Comparison of ENCODE assay signal across 2 cellular contexts in genomic region chr1:200247513-200247912, GRCh38.
TF ChIP-seq lines count a peak whose summit lies in the region.

No MANE protein-coding gene starts in this region.

TF ChIP-seq in IMR-90, 13 proteins besides CTCF, POLR2A, EP300 and RAD21:
- TF ChIP-seq FOS (IDR thresholded peaks at IDR 0.05; ENCODE audit: low read depth, low read length) = no peak
- no peak for TF ChIP-seq RCOR1 (IDR thresholded peaks at IDR 0.05; ENCODE audit: insufficient replicate concordance, low read length)
- TF ChIP-seq MXI1 (IDR thresholded peaks at IDR 0.05; ENCODE audit: borderline replicate concordance, low read depth, low read length) = no peak
- no peak for TF ChIP-seq ELK1 (IDR thresholded peaks at IDR 0.05; ENCODE audit: borderline replicate concordance, low read depth, low read length)
- no peak for TF ChIP-seq RFX5 (IDR thresholded peaks at IDR 0.05; ENCODE audit: low read depth, low read length)
- TF ChIP-seq MAZ (IDR thresholded peaks at IDR 0.05; ENCODE audit: borderline replicate concordance, low read depth, low read length) = no peak
- TF ChIP-seq, protein P1, sequence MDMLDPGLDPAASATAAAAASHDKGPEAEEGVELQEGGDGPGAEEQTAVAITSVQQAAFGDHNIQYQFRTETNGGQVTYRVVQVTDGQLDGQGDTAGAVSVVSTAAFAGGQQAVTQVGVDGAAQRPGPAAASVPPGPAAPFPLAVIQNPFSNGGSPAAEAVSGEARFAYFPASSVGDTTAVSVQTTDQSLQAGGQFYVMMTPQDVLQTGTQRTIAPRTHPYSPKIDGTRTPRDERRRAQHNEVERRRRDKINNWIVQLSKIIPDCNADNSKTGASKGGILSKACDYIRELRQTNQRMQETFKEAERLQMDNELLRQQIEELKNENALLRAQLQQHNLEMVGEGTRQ (IDR thresholded peaks at IDR 0.05; ENCODE audit: low read depth, low read length) = no peak
- TF ChIP-seq CEBPB (IDR thresholded peaks at IDR 0.05; ENCODE audit: low read depth, low read length) = no peak
- TF ChIP-seq SMC3 (IDR thresholded peaks at IDR 0.05; ENCODE audit: low read depth, low read length) = no peak
- no peak for TF ChIP-seq MAFK (IDR thresholded peaks at IDR 0.05; ENCODE audit: low read depth, low read length)
- no peak for TF ChIP-seq CHD1 (IDR thresholded peaks at IDR 0.05; ENCODE audit: low read depth, low read length)
- no peak for TF ChIP-seq NFE2L2 (IDR thresholded peaks at IDR 0.05; ENCODE audit: low read depth, low read length)
- no peak for TF ChIP-seq BHLHE40 (IDR thresholded peaks at IDR 0.05; ENCODE audit: low read depth, low read length)

TF ChIP-seq in H1, 55 proteins besides CTCF, POLR2A, EP300 and RAD21:
- TF ChIP-seq TEAD4 (IDR thresholded peaks at IDR 0.05; ENCODE audit: low read depth, low read length) = no peak
- TF ChIP-seq ATF3 (IDR thresholded peaks at IDR 0.05; ENCODE audit: insufficient read depth, low read depth, low read length) = no peak
- no peak for TF ChIP-seq SIN3A (conservative IDR thresholded peaks at IDR 0.05 in 1 of 2, IDR thresholded peaks at IDR 0.05 in 1 of 2; ENCODE audit: low read depth in 1 of 2, low read length in 2 of 2)
- no peak for TF ChIP-seq RXRA (IDR thresholded peaks at IDR 0.05; ENCODE audit: insufficient read depth, low read depth, low read length)
- TF ChIP-seq GABPA (IDR thresholded peaks at IDR 0.05; ENCODE audit: borderline replicate concordance, insufficient read depth, low read length) = no peak
- TF ChIP-seq, protein P2, sequence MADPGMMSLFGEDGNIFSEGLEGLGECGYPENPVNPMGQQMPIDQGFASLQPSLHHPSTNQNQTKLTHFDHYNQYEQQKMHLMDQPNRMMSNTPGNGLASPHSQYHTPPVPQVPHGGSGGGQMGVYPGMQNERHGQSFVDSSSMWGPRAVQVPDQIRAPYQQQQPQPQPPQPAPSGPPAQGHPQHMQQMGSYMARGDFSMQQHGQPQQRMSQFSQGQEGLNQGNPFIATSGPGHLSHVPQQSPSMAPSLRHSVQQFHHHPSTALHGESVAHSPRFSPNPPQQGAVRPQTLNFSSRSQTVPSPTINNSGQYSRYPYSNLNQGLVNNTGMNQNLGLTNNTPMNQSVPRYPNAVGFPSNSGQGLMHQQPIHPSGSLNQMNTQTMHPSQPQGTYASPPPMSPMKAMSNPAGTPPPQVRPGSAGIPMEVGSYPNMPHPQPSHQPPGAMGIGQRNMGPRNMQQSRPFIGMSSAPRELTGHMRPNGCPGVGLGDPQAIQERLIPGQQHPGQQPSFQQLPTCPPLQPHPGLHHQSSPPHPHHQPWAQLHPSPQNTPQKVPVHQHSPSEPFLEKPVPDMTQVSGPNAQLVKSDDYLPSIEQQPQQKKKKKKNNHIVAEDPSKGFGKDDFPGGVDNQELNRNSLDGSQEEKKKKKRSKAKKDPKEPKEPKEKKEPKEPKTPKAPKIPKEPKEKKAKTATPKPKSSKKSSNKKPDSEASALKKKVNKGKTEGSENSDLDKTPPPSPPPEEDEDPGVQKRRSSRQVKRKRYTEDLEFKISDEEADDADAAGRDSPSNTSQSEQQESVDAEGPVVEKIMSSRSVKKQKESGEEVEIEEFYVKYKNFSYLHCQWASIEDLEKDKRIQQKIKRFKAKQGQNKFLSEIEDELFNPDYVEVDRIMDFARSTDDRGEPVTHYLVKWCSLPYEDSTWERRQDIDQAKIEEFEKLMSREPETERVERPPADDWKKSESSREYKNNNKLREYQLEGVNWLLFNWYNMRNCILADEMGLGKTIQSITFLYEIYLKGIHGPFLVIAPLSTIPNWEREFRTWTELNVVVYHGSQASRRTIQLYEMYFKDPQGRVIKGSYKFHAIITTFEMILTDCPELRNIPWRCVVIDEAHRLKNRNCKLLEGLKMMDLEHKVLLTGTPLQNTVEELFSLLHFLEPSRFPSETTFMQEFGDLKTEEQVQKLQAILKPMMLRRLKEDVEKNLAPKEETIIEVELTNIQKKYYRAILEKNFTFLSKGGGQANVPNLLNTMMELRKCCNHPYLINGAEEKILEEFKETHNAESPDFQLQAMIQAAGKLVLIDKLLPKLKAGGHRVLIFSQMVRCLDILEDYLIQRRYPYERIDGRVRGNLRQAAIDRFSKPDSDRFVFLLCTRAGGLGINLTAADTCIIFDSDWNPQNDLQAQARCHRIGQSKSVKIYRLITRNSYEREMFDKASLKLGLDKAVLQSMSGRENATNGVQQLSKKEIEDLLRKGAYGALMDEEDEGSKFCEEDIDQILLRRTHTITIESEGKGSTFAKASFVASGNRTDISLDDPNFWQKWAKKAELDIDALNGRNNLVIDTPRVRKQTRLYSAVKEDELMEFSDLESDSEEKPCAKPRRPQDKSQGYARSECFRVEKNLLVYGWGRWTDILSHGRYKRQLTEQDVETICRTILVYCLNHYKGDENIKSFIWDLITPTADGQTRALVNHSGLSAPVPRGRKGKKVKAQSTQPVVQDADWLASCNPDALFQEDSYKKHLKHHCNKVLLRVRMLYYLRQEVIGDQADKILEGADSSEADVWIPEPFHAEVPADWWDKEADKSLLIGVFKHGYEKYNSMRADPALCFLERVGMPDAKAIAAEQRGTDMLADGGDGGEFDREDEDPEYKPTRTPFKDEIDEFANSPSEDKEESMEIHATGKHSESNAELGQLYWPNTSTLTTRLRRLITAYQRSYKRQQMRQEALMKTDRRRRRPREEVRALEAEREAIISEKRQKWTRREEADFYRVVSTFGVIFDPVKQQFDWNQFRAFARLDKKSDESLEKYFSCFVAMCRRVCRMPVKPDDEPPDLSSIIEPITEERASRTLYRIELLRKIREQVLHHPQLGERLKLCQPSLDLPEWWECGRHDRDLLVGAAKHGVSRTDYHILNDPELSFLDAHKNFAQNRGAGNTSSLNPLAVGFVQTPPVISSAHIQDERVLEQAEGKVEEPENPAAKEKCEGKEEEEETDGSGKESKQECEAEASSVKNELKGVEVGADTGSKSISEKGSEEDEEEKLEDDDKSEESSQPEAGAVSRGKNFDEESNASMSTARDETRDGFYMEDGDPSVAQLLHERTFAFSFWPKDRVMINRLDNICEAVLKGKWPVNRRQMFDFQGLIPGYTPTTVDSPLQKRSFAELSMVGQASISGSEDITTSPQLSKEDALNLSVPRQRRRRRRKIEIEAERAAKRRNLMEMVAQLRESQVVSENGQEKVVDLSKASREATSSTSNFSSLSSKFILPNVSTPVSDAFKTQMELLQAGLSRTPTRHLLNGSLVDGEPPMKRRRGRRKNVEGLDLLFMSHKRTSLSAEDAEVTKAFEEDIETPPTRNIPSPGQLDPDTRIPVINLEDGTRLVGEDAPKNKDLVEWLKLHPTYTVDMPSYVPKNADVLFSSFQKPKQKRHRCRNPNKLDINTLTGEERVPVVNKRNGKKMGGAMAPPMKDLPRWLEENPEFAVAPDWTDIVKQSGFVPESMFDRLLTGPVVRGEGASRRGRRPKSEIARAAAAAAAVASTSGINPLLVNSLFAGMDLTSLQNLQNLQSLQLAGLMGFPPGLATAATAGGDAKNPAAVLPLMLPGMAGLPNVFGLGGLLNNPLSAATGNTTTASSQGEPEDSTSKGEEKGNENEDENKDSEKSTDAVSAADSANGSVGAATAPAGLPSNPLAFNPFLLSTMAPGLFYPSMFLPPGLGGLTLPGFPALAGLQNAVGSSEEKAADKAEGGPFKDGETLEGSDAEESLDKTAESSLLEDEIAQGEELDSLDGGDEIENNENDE (IDR thresholded peaks at IDR 0.05; ENCODE audit: insufficient replicate concordance, low read length) = no peak
- no peak for TF ChIP-seq EZH2 (IDR thresholded peaks at IDR 0.05; ENCODE audit: low read depth, low read length, severe bottlenecking)
- no peak for TF ChIP-seq BCL11A (IDR thresholded peaks at IDR 0.05; ENCODE audit: low read depth in 2 of 2, low read length in 2 of 2)
- TF ChIP-seq, protein P1 (IDR thresholded peaks at IDR 0.05; ENCODE audit: low read length) = no peak
- no peak for TF ChIP-seq MAX (IDR thresholded peaks at IDR 0.05)
- no peak for TF ChIP-seq POU5F1 (IDR thresholded peaks at IDR 0.05; ENCODE audit: low read depth, low read length)
- TF ChIP-seq MAFK (IDR thresholded peaks at IDR 0.05; ENCODE audit: low read depth, low read length) = no peak
- TF ChIP-seq POLR2AphosphoS5 (IDR thresholded peaks at IDR 0.05; ENCODE audit: low read depth, low read length) = no peak
- no peak for TF ChIP-seq KDM1A (IDR thresholded peaks at IDR 0.05; ENCODE audit: borderline replicate concordance, low read length)
- TF ChIP-seq, protein P3, sequence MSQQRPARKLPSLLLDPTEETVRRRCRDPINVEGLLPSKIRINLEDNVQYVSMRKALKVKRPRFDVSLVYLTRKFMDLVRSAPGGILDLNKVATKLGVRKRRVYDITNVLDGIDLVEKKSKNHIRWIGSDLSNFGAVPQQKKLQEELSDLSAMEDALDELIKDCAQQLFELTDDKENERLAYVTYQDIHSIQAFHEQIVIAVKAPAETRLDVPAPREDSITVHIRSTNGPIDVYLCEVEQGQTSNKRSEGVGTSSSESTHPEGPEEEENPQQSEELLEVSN (IDR thresholded peaks at IDR 0.05) = no peak
- no peak for TF ChIP-seq RFX5 (IDR thresholded peaks at IDR 0.05; ENCODE audit: borderline replicate concordance, low read depth, low read length)
- no peak for TF ChIP-seq TAF1 (IDR thresholded peaks at IDR 0.05; ENCODE audit: low read depth, low read length)
